ENCODE assay signal across 13 cellular contexts in the genomic region with DNA sequence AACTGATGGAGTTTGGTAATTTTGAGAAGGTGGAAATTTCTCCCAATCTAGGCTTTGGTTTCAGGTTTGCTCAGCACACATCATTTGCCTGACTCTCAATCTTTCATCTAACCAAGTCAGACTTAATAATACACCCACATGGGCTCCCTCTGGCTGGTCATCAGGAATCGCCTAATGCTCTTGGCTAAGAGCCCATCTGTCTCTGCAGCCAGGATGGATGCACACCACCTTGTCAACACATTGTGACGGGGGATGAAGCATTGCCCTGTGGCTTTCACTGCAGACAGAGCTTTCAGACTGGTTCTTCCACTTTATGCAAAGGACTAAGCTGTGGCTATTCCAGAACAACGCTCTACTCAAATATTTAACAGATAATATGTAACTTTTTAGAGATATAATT. TPM values are rescaled to one million over a fixed set of nuclear protein-coding genes. Genes with fewer than 3 reads are reported as not detected.
DNase-seq lines count a peak whose midpoint lies in the region; ATAC-seq, FAIRE-seq and TF ChIP-seq lines count a peak whose summit lies in the region.
"Had no signal": no experiment of that assay in that cellular context is flagged by ENCODE, and none has a peak within 500 bp of the region (broad histone marks: within the 10 kb centered on the region; RNA-seq: fewer than 3 reads in every experiment).

No MANE protein-coding gene starts in this region.

- no peak for TF ChIP-seq EP300 in ovary (IDR thresholded peaks at IDR 0.05)

- DNase-seq in Daoy (ENCODE audit: low read depth) (peak; percentile 39), LHCN-M2 (ENCODE audit: low read depth) (peak; percentile 35), NCI-H1436 treated with DMSO at 0.1 percent for 48 hours (lab: John Stamatoyannopoulos, UW) (no peak), ovary (no peak), medulla oblongata (ENCODE audit: extremely low spot score) (no peak)
- DNase-seq: central memory CD4-positive, alpha-beta T cell; naive B cell; stimulated activated CD4-positive, alpha-beta T cell treated with anti-CD3 and anti-CD28 coated beads, Interleukin-12 subunit alpha, Interleukin-12 subunit beta, amount 100 ng/mL, for 4 hours had no signal

- FAIRE-seq in islet of Langerhans (lab: Jason Lieb, UNC) = peak; percentile 92

- H3K4me3 ChIP-seq in ovary = no peak overlapping the region

- H3K9me3 ChIP-seq in ovary = no peaks in the 10 kb centered on the region

- ATAC-seq in SK-N-SH treated with all-trans-retinoic acid at 6 μM for 48 hours (peak; percentile 13; the same call in 2 of the 3 replicates), HG02981 (IDR thresholded peaks at IDR 0.05; ENCODE audit: unreplicated experiment) (no peak)
- ATAC-seq: HCT116; stimulated activated memory B cell treated with anti-CD40 and anti-IgM and Interleukin-4, amounts not matched to agents 10 μg/mL and 1 μg/mL and 100 μg/mL, for 72 hours had no signal

- TF ChIP-seq CTCF in ovary (IDR thresholded peaks at IDR 0.05) = no peak

- no peaks in the 10 kb centered on the region for H3K4me1 ChIP-seq in ovary (ENCODE audit: insufficient read depth)

- H3K36me3 ChIP-seq in ovary = no peaks in the 10 kb centered on the region

- intact Hi-C loops in ovary (cut with DNase I) = no loop called here

- no peak overlapping the region for H3K27ac ChIP-seq in ovary

- no peak for TF ChIP-seq POLR2A in ovary (IDR thresholded peaks at IDR 0.05)

- no peaks in the 10 kb centered on the region for H3K27me3 ChIP-seq in ovary

- WGBS in ovary, 3 donors = 57 to 68% (median 58%) methylated on average over 3 of the region's 3 CpGs

TF ChIP-seq in SK-N-SH treated with all-trans-retinoic acid at 6 μM for 48 hours, 23 proteins besides CTCF, POLR2A, EP300 and RAD21:
- TF ChIP-seq BACH2 (CRISPR knock-in tag; IDR thresholded peaks at IDR 0.05; ENCODE audit: borderline replicate concordance) (no peak), ISL1 (CRISPR knock-in tag; IDR thresholded peaks at IDR 0.05) (peak; percentile 60), SNAI2 (CRISPR knock-in tag; IDR thresholded peaks at IDR 0.05) (no peak)
- TF ChIP-seq, protein P1, sequence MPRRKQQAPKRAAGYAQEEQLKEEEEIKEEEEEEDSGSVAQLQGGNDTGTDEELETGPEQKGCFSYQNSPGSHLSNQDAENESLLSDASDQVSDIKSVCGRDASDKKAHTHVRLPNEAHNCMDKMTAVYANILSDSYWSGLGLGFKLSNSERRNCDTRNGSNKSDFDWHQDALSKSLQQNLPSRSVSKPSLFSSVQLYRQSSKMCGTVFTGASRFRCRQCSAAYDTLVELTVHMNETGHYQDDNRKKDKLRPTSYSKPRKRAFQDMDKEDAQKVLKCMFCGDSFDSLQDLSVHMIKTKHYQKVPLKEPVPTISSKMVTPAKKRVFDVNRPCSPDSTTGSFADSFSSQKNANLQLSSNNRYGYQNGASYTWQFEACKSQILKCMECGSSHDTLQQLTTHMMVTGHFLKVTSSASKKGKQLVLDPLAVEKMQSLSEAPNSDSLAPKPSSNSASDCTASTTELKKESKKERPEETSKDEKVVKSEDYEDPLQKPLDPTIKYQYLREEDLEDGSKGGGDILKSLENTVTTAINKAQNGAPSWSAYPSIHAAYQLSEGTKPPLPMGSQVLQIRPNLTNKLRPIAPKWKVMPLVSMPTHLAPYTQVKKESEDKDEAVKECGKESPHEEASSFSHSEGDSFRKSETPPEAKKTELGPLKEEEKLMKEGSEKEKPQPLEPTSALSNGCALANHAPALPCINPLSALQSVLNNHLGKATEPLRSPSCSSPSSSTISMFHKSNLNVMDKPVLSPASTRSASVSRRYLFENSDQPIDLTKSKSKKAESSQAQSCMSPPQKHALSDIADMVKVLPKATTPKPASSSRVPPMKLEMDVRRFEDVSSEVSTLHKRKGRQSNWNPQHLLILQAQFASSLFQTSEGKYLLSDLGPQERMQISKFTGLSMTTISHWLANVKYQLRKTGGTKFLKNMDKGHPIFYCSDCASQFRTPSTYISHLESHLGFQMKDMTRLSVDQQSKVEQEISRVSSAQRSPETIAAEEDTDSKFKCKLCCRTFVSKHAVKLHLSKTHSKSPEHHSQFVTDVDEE (CRISPR knock-in tag; IDR thresholded peaks at IDR 0.05) = 0 out of 2 replicates have a peak, but pooled peaks have one; percentile 62
TF ChIP-seq in SK-N-SH treated with all-trans-retinoic acid at 6 μM for 48 hours: peak in this region for 2.

RNA-seq across cellular contexts. Expression of a gene that starts 3.0 kb away (rescaled TPM):
- 134 and 146 TPM in 2 replicates for total RNA-seq in Daoy (2014; rRNA removed; shearing (Covaris generic))
- total RNA-seq in LHCN-M2 (2014; rRNA removed) (53.1 and 55.3 TPM in 2 replicates), ovary (10 to 100 TPM; 26.0 to 67.6 (median 52.6) TPM)
- polyA plus RNA-seq in LHCN-M2 (2012) = 37.2 TPM
- 10 to 100 TPM; 24.7 to 53.0 TPM for polyA plus RNA-seq in ovary

Comparison
In these comparisons a context has a peak if more than half of its experiments do, and no peak if none do; other contexts are left out.
1. DNase-seq: peak in Daoy (single experiment) and LHCN-M2 (single experiment); none in NCI-H1436 treated with DMSO at 0.1 percent for 48 hours (single experiment), ovary (0 of 5) and medulla oblongata (single experiment).